8 cellular contexts compared by ENCODE assay signal in genomic region chr1:120913651-120914389, GRCh38. TPM values are rescaled to one million over a fixed set of nuclear protein-coding genes. Genes with fewer than 3 reads are reported as not detected.
DNase-seq lines count a peak whose midpoint lies in the region; TF ChIP-seq lines count a peak whose summit lies in the region.
"Not testable (repeated sequence)": the region's sequence is repeated elsewhere in the genome, so short reads cannot be mapped to it uniquely, and the experiment has no call there.

No MANE protein-coding gene starts in this region.

- not testable (repeated sequence) for H3K9me3 ChIP-seq in transverse colon

- not testable (repeated sequence) for H3K27me3 ChIP-seq in transverse colon

- DNase-seq in NCI-H774 (lab: John Stamatoyannopoulos, UW) (peak; percentile 25), mucosa of gallbladder (ENCODE audit: low spot score) (peak; percentile 42)
- DNase-seq in activated CD4-positive, CD25-positive, alpha-beta regulatory T cell (lab: John Stamatoyannopoulos, UW) = peak; percentile 29 to 60 (median 50)
- peak; percentile 13 for DNase-seq in activated gamma-delta T cell treated with anti-CD3 and anti-CD28 coated beads, Interleukin-2, amount 50 U/mL, for 16 hours (ENCODE audit: low read depth)
- not testable (repeated sequence) for DNase-seq in epithelial cell of proximal tubule (ENCODE audit: low read depth); transverse colon
- DNase-seq in stimulated activated CD4-positive, alpha-beta T cell treated with anti-CD3 and anti-CD28 coated beads, Interleukin-12 subunit alpha, Interleukin-12 subunit beta, amount 100 ng/mL, for 48 hours (ENCODE audit: low read depth in 2 of 3, low spot score in 1 of 3) = peak in 2 of 3 donors; percentile 56 to 82

- no CpG with 5 or more reads among the region's 65 CpGs for WGBS in transverse colon (ENCODE audit: low coverage in 1 of 2), 2 donors

- TF ChIP-seq CTCF in epithelial cell of proximal tubule (conservative IDR thresholded peaks at IDR 0.05; ENCODE audit: low read depth, low read length); transverse colon (IDR thresholded peaks at IDR 0.05): not testable (repeated sequence)

- not testable (repeated sequence) for H3K36me3 ChIP-seq in transverse colon

- peak; percentile 23 for TF ChIP-seq POLR2A in transverse colon (IDR thresholded peaks at IDR 0.05)

- in situ Hi-C loops in transverse colon (cut with MboI; ENCODE audit: low pct_ligation_motif_present in 1 of 4, low pct_unique_long_range_greater_than_20kb in 1 of 4, low sequenced_read_pairs in 3 of 4) = not testable (repeated sequence)

- intact Hi-C loops in transverse colon (cut with DNase I; ENCODE audit: low total_unique reads) = not testable (repeated sequence)

- H3K4me3 ChIP-seq in GM08714 (ENCODE audit: low read length) (peak overlapping the region; percentile 64; the same call in 1 of the 2 replicates), epithelial cell of proximal tubule (ENCODE audit: low read depth, low read length) (peak overlapping the region; percentile 46), transverse colon (peak overlapping the region in 2 of 4 donors; percentile 50 to 57)

- peak overlapping the region in 2 of 4 donors; percentile 82 to 85 for H3K27ac ChIP-seq in transverse colon

- H3K4me1 ChIP-seq in transverse colon = not testable (repeated sequence)

- not testable (repeated sequence) for TF ChIP-seq EP300 in transverse colon (IDR thresholded peaks at IDR 0.05; ENCODE audit: low read depth)

RNA-seq across cellular contexts. Expression of gene PPIAL4A, which starts 24.2 kb away (rescaled TPM):
- total RNA-seq in epithelial cell of proximal tubule = not detected in 2 replicates
- total RNA-seq in mucosa of gallbladder = not detected
- total RNA-seq in transverse colon = not detected
